In the genomic region with DNA sequence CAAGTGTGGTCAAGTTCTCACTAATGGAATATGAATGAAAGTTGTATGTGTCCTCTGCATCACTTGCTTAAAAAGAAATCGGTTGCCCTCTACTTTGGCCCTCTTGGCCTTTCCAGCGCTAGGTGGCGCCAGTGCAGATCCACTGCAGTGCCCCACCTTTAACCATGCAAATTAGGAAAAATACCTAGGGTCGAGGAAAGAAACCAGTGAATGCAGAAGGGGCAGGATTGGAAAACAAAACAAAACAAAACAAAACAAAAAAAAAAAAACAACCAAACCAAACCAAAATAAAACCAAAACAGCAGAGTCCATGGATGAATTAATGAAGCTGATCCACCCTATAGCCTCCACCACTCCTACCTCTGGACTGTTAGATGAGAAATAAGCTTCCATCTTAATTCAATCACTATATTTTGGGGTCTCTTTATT, we compare ENCODE assay signal across 8 cellular contexts. TPM values are rescaled to one million over a fixed set of nuclear protein-coding genes. Genes with fewer than 3 reads are reported as not detected.
DNase-seq lines count a peak whose midpoint lies in the region; ATAC-seq, FAIRE-seq and TF ChIP-seq lines count a peak whose summit lies in the region.

No MANE protein-coding gene starts in this region.

- TF ChIP-seq CTCF in A673 (conservative IDR thresholded peaks at IDR 0.05; ENCODE audit: low read depth, low read length) (peak; percentile 95), endodermal cell (conservative IDR thresholded peaks at IDR 0.05) (peak; percentile 91)

- H3K36me3 Mint-ChIP-seq in activated CD8-positive, alpha-beta T cell treated with anti-CD3 and anti-CD28 coated beads, Interleukin-2, amount 10 ng/mL, durations not matched to agents 7 days and 5 days (ENCODE audit: low read depth): peaks cover 2% of the 10 kb centered on the region
- no peaks in the 10 kb centered on the region for H3K36me3 Mint-ChIP-seq in endodermal cell (ENCODE audit: low read depth)
- peaks cover 0 to 13% (median 0%) of the 10 kb centered on the region in 5 donors for H3K36me3 Mint-ChIP-seq in naive thymus-derived CD4-positive, alpha-beta T cell
- peaks cover 1 to 4% of the 10 kb centered on the region in 2 donors for H3K36me3 Mint-ChIP-seq in stimulated activated naive B cell treated with anti-CD40 and anti-IgM and Interleukin-4, amounts not matched to agents 10 μg/mL and 1 μg/mL and 100 μg/mL, for 72 hours

- no peak overlapping the region for H3K4me3 Mint-ChIP-seq in activated CD8-positive, alpha-beta T cell treated with anti-CD3 and anti-CD28 coated beads, Interleukin-2, amount 10 ng/mL, durations not matched to agents 7 days and 5 days
- H3K4me3 Mint-ChIP-seq in endodermal cell: no peak overlapping the region
- H3K4me3 Mint-ChIP-seq in naive thymus-derived CD4-positive, alpha-beta T cell: peak overlapping the region in 1 of 10 donors; percentile 13
- no peak overlapping the region for H3K4me3 Mint-ChIP-seq in stimulated activated naive B cell treated with anti-CD40 and anti-IgM and Interleukin-4, amounts not matched to agents 10 μg/mL and 1 μg/mL and 100 μg/mL, for 72 hours

- peaks cover 30% of the 10 kb centered on the region for H3K4me1 Mint-ChIP-seq in activated CD8-positive, alpha-beta T cell treated with anti-CD3 and anti-CD28 coated beads, Interleukin-2, amount 10 ng/mL, durations not matched to agents 7 days and 5 days (ENCODE audit: low read depth)
- peaks cover 6% of the 10 kb centered on the region for H3K4me1 Mint-ChIP-seq in endodermal cell
- H3K4me1 Mint-ChIP-seq in naive thymus-derived CD4-positive, alpha-beta T cell: peaks cover 9 to 39% (median 26%) of the 10 kb centered on the region in 7 donors
- peaks cover 17 to 39% of the 10 kb centered on the region in 2 donors for H3K4me1 Mint-ChIP-seq in stimulated activated naive B cell treated with anti-CD40 and anti-IgM and Interleukin-4, amounts not matched to agents 10 μg/mL and 1 μg/mL and 100 μg/mL, for 72 hours

- DNase-seq in A673 (ENCODE audit: low spot score) (peak; percentile 70), GM19239 (ENCODE audit: insufficient read length, low spot score) (no peak), NCI-H748 (lab: John Stamatoyannopoulos, UW; ENCODE audit: unreplicated experiment) (peak; percentile 75), endodermal cell (peak; percentile 94)
- DNase-seq in activated CD8-positive, alpha-beta T cell treated with anti-CD3 and anti-CD28 coated beads, Interleukin-2, amount 10 ng/mL, durations not matched to agents 7 days and 5 days: peak; percentile 88
- peak; percentile 50 to 77 (median 64) for DNase-seq in naive thymus-derived CD4-positive, alpha-beta T cell
- DNase-seq in stimulated activated naive B cell treated with anti-CD40 and anti-IgM and Interleukin-4, amounts not matched to agents 10 μg/mL and 1 μg/mL and 100 μg/mL, for 72 hours: peak; percentile 65

- H3K9me3 Mint-ChIP-seq in activated CD8-positive, alpha-beta T cell treated with anti-CD3 and anti-CD28 coated beads, Interleukin-2, amount 10 ng/mL, durations not matched to agents 7 days and 5 days (ENCODE audit: insufficient read depth): no peaks in the 10 kb centered on the region
- no peaks in the 10 kb centered on the region for H3K9me3 Mint-ChIP-seq in endodermal cell
- H3K9me3 Mint-ChIP-seq in naive thymus-derived CD4-positive, alpha-beta T cell: peaks cover 0 to 16% (median 0%) of the 10 kb centered on the region in 11 donors
- H3K9me3 Mint-ChIP-seq in stimulated activated naive B cell treated with anti-CD40 and anti-IgM and Interleukin-4, amounts not matched to agents 10 μg/mL and 1 μg/mL and 100 μg/mL, for 72 hours: no peaks in the 10 kb centered on the region

- H3K4me1 ChIP-seq in A673 (ENCODE audit: insufficient read depth, low read length, poor library complexity, severe bottlenecking) (peaks cover 11% of the 10 kb centered on the region), endodermal cell (ENCODE audit: control insufficient read depth, insufficient read depth, low read length) (no peaks in the 10 kb centered on the region)
- H3K4me1 ChIP-seq in naive thymus-derived CD4-positive, alpha-beta T cell (ENCODE audit: control insufficient read depth in 2 of 2, insufficient read depth in 2 of 2, low read length in 2 of 2): peaks cover 31 to 35% of the 10 kb centered on the region in 2 donors

- H3K9me3 ChIP-seq in A673 (ENCODE audit: low read depth, low read length, poor library complexity, severe bottlenecking) (no peaks in the 10 kb centered on the region), endodermal cell (ENCODE audit: control insufficient read depth, low read length) (no peaks in the 10 kb centered on the region)
- no peaks in the 10 kb centered on the region for H3K9me3 ChIP-seq in naive thymus-derived CD4-positive, alpha-beta T cell (ENCODE audit: control insufficient read depth in 2 of 3, low read length in 3 of 3)

- H3K27me3 Mint-ChIP-seq in activated CD8-positive, alpha-beta T cell treated with anti-CD3 and anti-CD28 coated beads, Interleukin-2, amount 10 ng/mL, durations not matched to agents 7 days and 5 days (ENCODE audit: low read depth): no peaks in the 10 kb centered on the region
- H3K27me3 Mint-ChIP-seq in endodermal cell (ENCODE audit: insufficient read depth): peaks cover 4% of the 10 kb centered on the region
- peaks cover 0 to 9% (median 0%) of the 10 kb centered on the region in 5 donors for H3K27me3 Mint-ChIP-seq in naive thymus-derived CD4-positive, alpha-beta T cell
- peaks cover 0 to 5% of the 10 kb centered on the region in 2 donors for H3K27me3 Mint-ChIP-seq in stimulated activated naive B cell treated with anti-CD40 and anti-IgM and Interleukin-4, amounts not matched to agents 10 μg/mL and 1 μg/mL and 100 μg/mL, for 72 hours

- 3% methylated on average over 4 of the region's 4 CpGs; no CpG with 5 or more reads in 1 of the 2 experiments for WGBS in endodermal cell (ENCODE audit: insufficient coverage in 1 of 2, insufficient read length in 1 of 2), 2 experiments

- H3K27me3 ChIP-seq in A673 (replicated peaks; ENCODE audit: insufficient read depth, low read depth, low read length, poor library complexity) (no peaks in the 10 kb centered on the region), endodermal cell (ENCODE audit: control insufficient read depth, insufficient read depth, low read length, poor library complexity, severe bottlenecking) (peaks cover 6% of the 10 kb centered on the region)
- H3K27me3 ChIP-seq in naive thymus-derived CD4-positive, alpha-beta T cell (ENCODE audit: control insufficient read depth in 2 of 2, insufficient read depth in 2 of 2, low read length in 2 of 2): no peaks in the 10 kb centered on the region

- FAIRE-seq in GM19239 (lab: Jason Lieb, UNC): peak; percentile 82

- H3K36me3 ChIP-seq in A673 (ENCODE audit: insufficient read depth, low read length, poor library complexity, severe bottlenecking): no peaks in the 10 kb centered on the region
- no peaks in the 10 kb centered on the region for H3K36me3 ChIP-seq in endodermal cell (ENCODE audit: control insufficient read depth, insufficient read depth, low read length)
- no peaks in the 10 kb centered on the region for H3K36me3 ChIP-seq in naive thymus-derived CD4-positive, alpha-beta T cell (ENCODE audit: control insufficient read depth in 2 of 3, insufficient read depth in 3 of 3, low read length in 3 of 3)

- H3K27ac Mint-ChIP-seq in activated CD8-positive, alpha-beta T cell treated with anti-CD3 and anti-CD28 coated beads, Interleukin-2, amount 10 ng/mL, durations not matched to agents 7 days and 5 days: no peak overlapping the region
- no peak overlapping the region for H3K27ac Mint-ChIP-seq in endodermal cell
- no peak overlapping the region for H3K27ac Mint-ChIP-seq in naive thymus-derived CD4-positive, alpha-beta T cell
- no peak overlapping the region for H3K27ac Mint-ChIP-seq in stimulated activated naive B cell treated with anti-CD40 and anti-IgM and Interleukin-4, amounts not matched to agents 10 μg/mL and 1 μg/mL and 100 μg/mL, for 72 hours

- no TSS peak for BruUV-seq in A673 (replicated peaks; lab: Mats Ljungman, UMichigan)

- ATAC-seq in activated CD8-positive, alpha-beta T cell treated with anti-CD3 and anti-CD28 coated beads, Interleukin-2, amount 10 ng/mL, durations not matched to agents 7 days and 5 days: no peak
- ATAC-seq in naive thymus-derived CD4-positive, alpha-beta T cell: no peak
- no peak for ATAC-seq in stimulated activated naive B cell treated with anti-CD40 and anti-IgM and Interleukin-4, amounts not matched to agents 10 μg/mL and 1 μg/mL and 100 μg/mL, for 72 hours (replicated peaks)
- ATAC-seq in GM18511 (IDR thresholded peaks at IDR 0.05; ENCODE audit: unreplicated experiment): no peak

- H3K4me3 ChIP-seq in A673 (ENCODE audit: low read depth, low read length, poor library complexity, severe bottlenecking) (no peak overlapping the region), endodermal cell (ENCODE audit: low read length) (no peak overlapping the region)
- no peak overlapping the region for H3K4me3 ChIP-seq in naive thymus-derived CD4-positive, alpha-beta T cell (ENCODE audit: low read length)

- H3K9ac ChIP-seq in endodermal cell (ENCODE audit: extremely low read depth, low read length, poor library complexity, severe bottlenecking): no peak overlapping the region

- intact Hi-C loops in A673 (cut with micrococcal nuclease; ENCODE audit: unreplicated experiment): loop anchor here (1.0 to 5.0 kb wide), 4 partner anchors 197 to 667 kb away; a partner anchor contains a TSS
- intact Hi-C loops in naive thymus-derived CD4-positive, alpha-beta T cell (cut with micrococcal nuclease): loop anchor here (1.0 to 10.0 kb wide), 4 partner anchors 13 to 969 kb away; a partner anchor contains a TSS

- POLR2A ChIA-PET in A673 (lab: Charles Lee; ENCODE audit: low non-redundant PET): no interaction called here
- POLR2A ChIA-PET in activated CD8-positive, alpha-beta T cell treated with anti-CD3 and anti-CD28 coated beads, Interleukin-2, amount 10 ng/mL, durations not matched to agents 7 days and 5 days (lab: Charles Lee): interaction anchor here (0.5 to 7.3 kb wide), 7 partner anchors 13 to 279 kb away, joined by 3 to 168 read pairs (median 9); a partner anchor contains a TSS
- POLR2A ChIA-PET in naive thymus-derived CD4-positive, alpha-beta T cell (lab: Charles Lee): interaction anchor here (0.6 to 12.6 kb wide), 16 partner anchors 13 to 390 kb away, joined by 3 to 328 read pairs (median 6); a partner anchor contains a TSS

- CTCF ChIA-PET in A673 (lab: Charles Lee): interaction anchor here (0.5 to 1.1 kb wide), 10 partner anchors 13 to 250 kb away, joined by 3 to 14 read pairs (median 4); a partner anchor contains a TSS
- CTCF ChIA-PET in activated CD8-positive, alpha-beta T cell treated with anti-CD3 and anti-CD28 coated beads, Interleukin-2, amount 10 ng/mL, durations not matched to agents 7 days and 5 days (lab: Charles Lee): interaction anchor here (0.6 to 10.2 kb wide), 28 partner anchors 8 to 249 kb away, joined by 3 to 227 read pairs (median 6); a partner anchor contains a TSS
- CTCF ChIA-PET in naive thymus-derived CD4-positive, alpha-beta T cell (lab: Charles Lee): interaction anchor here (0.6 to 6.2 kb wide), 23 partner anchors 13 to 282 kb away, joined by 3 to 40 read pairs (median 4); a partner anchor contains a TSS

- H3K27ac ChIP-seq in A673 (ENCODE audit: low read depth, low read length, poor library complexity, severe bottlenecking): no peak overlapping the region
- no peak overlapping the region for H3K27ac ChIP-seq in endodermal cell (ENCODE audit: low read depth, low read length)
- peak overlapping the region; percentile 46 for H3K27ac ChIP-seq in naive thymus-derived CD4-positive, alpha-beta T cell (ENCODE audit: low read depth, low read length)

RNA-seq across cellular contexts. Expression of a gene that starts 12.9 kb away (rescaled TPM):
- total RNA-seq in A673 (2021) (77.5 and 80.2 TPM in 2 replicates), endodermal cell (10 to 100 TPM; 75.1 to 82.6 TPM)
- 10 to 100 TPM; 75.6 to 78.9 TPM for total RNA-seq in activated CD8-positive, alpha-beta T cell treated with anti-CD3 and anti-CD28 coated beads, Interleukin-2, amount 10 ng/mL, durations not matched to agents 7 days and 5 days
- 55.0 TPM for polyA plus RNA-seq in endodermal cell (2013, experiment 1 of 2)
- 53.5 TPM for polyA plus RNA-seq in endodermal cell (2013, experiment 2 of 2)
- 100 to 1,000 TPM in 4 of 5 experiments, 10 to 100 TPM in 1; 88.6 to 127 (median 105) TPM for total RNA-seq in naive thymus-derived CD4-positive, alpha-beta T cell
- polyA plus RNA-seq in naive thymus-derived CD4-positive, alpha-beta T cell: 10 to 100 TPM; 36.8 to 42.8 TPM

RNA-seq across cellular contexts. Expression of a gene that starts 27.4 kb away (rescaled TPM):
- total RNA-seq in A673 (2021): 59.2 and 67.6 TPM in 2 replicates
- 100 to 1,000 TPM; 183 to 193 TPM for total RNA-seq in activated CD8-positive, alpha-beta T cell treated with anti-CD3 and anti-CD28 coated beads, Interleukin-2, amount 10 ng/mL, durations not matched to agents 7 days and 5 days
- total RNA-seq in endodermal cell: 10 to 100 TPM; 45.2 to 46.7 TPM
- 33.8 TPM for polyA plus RNA-seq in endodermal cell (2013, experiment 1 of 2)
- polyA plus RNA-seq in endodermal cell (2013, experiment 2 of 2): 35.7 TPM
- total RNA-seq in naive thymus-derived CD4-positive, alpha-beta T cell: 100 to 1,000 TPM in 1 of 5 experiments, 10 to 100 TPM in 4; 61.9 to 173 (median 77.6) TPM
- 100 to 1,000 TPM in 1 of 2 donors, 10 to 100 TPM in 1; 90.6 to 105 TPM for polyA plus RNA-seq in naive thymus-derived CD4-positive, alpha-beta T cell
